Comparison of ENCODE assay signal across 8 cellular contexts in genomic region chr20:36461600-36462439, GRCh38.
DNase-seq lines count a peak whose midpoint lies in the region; ATAC-seq and TF ChIP-seq lines count a peak whose summit lies in the region.

No MANE protein-coding gene starts in this region.

- no peaks in the 10 kb centered on the region for H3K36me3 ChIP-seq in upper lobe of left lung

- H3K27ac ChIP-seq in upper lobe of left lung: peak overlapping the region; percentile 92 to 97 (median 95)

- peaks cover 44 to 56% (median 46%) of the 10 kb centered on the region in 4 donors for H3K4me1 ChIP-seq in upper lobe of left lung

- no peak for TF ChIP-seq POLR2A in upper lobe of left lung (IDR thresholded peaks at IDR 0.05)

- ATAC-seq in GM21526 (IDR thresholded peaks at IDR 0.05; ENCODE audit: low FRiP score, unreplicated experiment): peak; percentile 3
- ATAC-seq in upper lobe of left lung (ENCODE audit: low FRiP score in 2 of 2): peak in 1 of 2 donors; percentile 31

- no peak for TF ChIP-seq EP300 in upper lobe of left lung (IDR thresholded peaks at IDR 0.05)

- no peak for TF ChIP-seq CTCF in epithelial cell of proximal tubule (conservative IDR thresholded peaks at IDR 0.05; ENCODE audit: low read depth, low read length)
- no peak for TF ChIP-seq CTCF in upper lobe of left lung (IDR thresholded peaks at IDR 0.05)

- no peaks in the 10 kb centered on the region for H3K27me3 ChIP-seq in upper lobe of left lung

- no peaks in the 10 kb centered on the region for H3K9me3 ChIP-seq in upper lobe of left lung

- peak; percentile 49 for DNase-seq in COR-L47 (lab: John Stamatoyannopoulos, UW)
- peak; percentile 63 for DNase-seq in NAMALWA (ENCODE audit: low spot score)
- DNase-seq in activated T-cell treated with anti-CD3 and anti-CD28 coated beads for 1 hour (ENCODE audit: low read depth): peak; percentile 24
- DNase-seq in epithelial cell of proximal tubule (ENCODE audit: low read depth): no peak
- peak; percentile 44 for DNase-seq in mucosa of gallbladder (ENCODE audit: low spot score)
- DNase-seq in upper lobe of left lung: peak in 1 of 2 donors; percentile 48
- no peak for DNase-seq in LoVo (ENCODE audit: low spot score)

- 1% methylated on average over 22 of the region's 58 CpGs for WGBS in upper lobe of left lung, 2 donors

- H3K4me3 ChIP-seq in epithelial cell of proximal tubule (ENCODE audit: low read depth, low read length) (peak overlapping the region; percentile 88), upper lobe of left lung (peak overlapping the region; percentile 71 to 88 (median 79))

Comparison
In these comparisons a context has a peak if more than half of its experiments do, and no peak if none do; other contexts are left out.
1. DNase-seq: peak in COR-L47 (single experiment), NAMALWA (single experiment), activated T-cell treated with anti-CD3 and anti-CD28 coated beads for 1 hour (single experiment) and mucosa of gallbladder (single experiment); none in epithelial cell of proximal tubule (single experiment) and LoVo (single experiment).